Comparison of ENCODE assay signal across 11 cellular contexts in the genomic region with DNA sequence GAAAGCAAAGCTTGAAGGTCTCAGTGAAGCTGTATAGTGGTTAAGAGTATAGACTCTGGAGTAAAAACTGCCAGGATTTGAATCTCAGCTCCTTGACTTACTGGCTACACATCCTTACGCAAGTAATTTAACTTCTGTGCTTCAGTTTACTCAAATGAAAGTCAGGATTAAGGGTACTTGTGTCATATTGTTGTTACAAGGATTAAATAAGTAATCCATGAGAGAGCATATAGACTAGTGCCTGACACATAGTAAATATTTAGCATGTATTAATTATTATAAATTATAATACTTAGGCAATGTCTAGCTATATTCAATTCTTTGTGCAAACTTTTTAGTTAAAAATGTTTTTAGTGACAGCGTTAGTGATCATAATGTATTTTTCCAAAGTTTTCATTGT. TPM values are rescaled to one million over a fixed set of nuclear protein-coding genes. Genes with fewer than 3 reads are reported as not detected.
DNase-seq lines count a peak whose midpoint lies in the region; ATAC-seq and TF ChIP-seq lines count a peak whose summit lies in the region.
"Had no signal": no experiment of that assay in that cellular context is flagged by ENCODE, and none has a peak within 500 bp of the region (broad histone marks: within the 10 kb centered on the region; RNA-seq: fewer than 3 reads in every experiment).

No MANE protein-coding gene starts in this region.

- no peaks in the 10 kb centered on the region for H3K27me3 Mint-ChIP-seq in stimulated activated memory B cell treated with anti-CD40 and anti-IgM and Interleukin-4, amounts not matched to agents 10 μg/mL and 1 μg/mL and 100 μg/mL, for 72 hours

- H3K27ac ChIP-seq in IMR-90 (ENCODE audit: insufficient read depth, low read length) (no peak overlapping the region), OCI-LY3 (ENCODE audit: low read length) (peak overlapping the region; percentile 95)
- H3K27ac ChIP-seq: BLaER1 had no signal

- H4K5ac ChIP-seq in IMR-90 (ENCODE audit: low read depth, low read length), result no peak overlapping the region

- peak overlapping the region; percentile 98 for H3K27ac Mint-ChIP-seq in stimulated activated memory B cell treated with anti-CD40 and anti-IgM and Interleukin-4, amounts not matched to agents 10 μg/mL and 1 μg/mL and 100 μg/mL, for 72 hours

- TF ChIP-seq CTCF in IMR-90 (conservative IDR thresholded peaks at IDR 0.05; ENCODE audit: low read depth, low read length) (no peak), OCI-LY3 (IDR thresholded peaks at IDR 0.05; ENCODE audit: low read depth, low read length) (no peak)

- no peak overlapping the region for H3K4me3 ChIP-seq in IMR-90 (ENCODE audit: insufficient read depth, low read depth, low read length)
- H3K4me3 ChIP-seq in OCI-LY3 (ENCODE audit: low read length), result peak overlapping the region; percentile 64
- H3K4me3 ChIP-seq: BLaER1 had no signal

- H3K18ac ChIP-seq in IMR-90 (ENCODE audit: low read depth, low read length), result no peak overlapping the region

- H2BK15ac ChIP-seq in IMR-90 (ENCODE audit: low read depth, low read length), result no peak overlapping the region

- no peak for TF ChIP-seq POLR2A in IMR-90 (IDR thresholded peaks at IDR 0.05; ENCODE audit: low read depth, low read length)

- H2AFZ ChIP-seq in IMR-90 (replicated peaks; ENCODE audit: low read length, poor library complexity) (no peak overlapping the region), OCI-LY3 (ENCODE audit: low read depth, low read length) (no peak overlapping the region)

- no peak overlapping the region for H3K4ac ChIP-seq in IMR-90 (ENCODE audit: low read depth, low read length)

- H3K36me3 ChIP-seq in IMR-90 (ENCODE audit: control insufficient read depth, insufficient read depth, low read length) (peaks cover 24% of the 10 kb centered on the region), OCI-LY3 (replicated peaks; ENCODE audit: low read depth, low read length) (peaks cover 26% of the 10 kb centered on the region)

- H2BK5ac ChIP-seq in IMR-90 (ENCODE audit: low read depth, low read length, poor library complexity, severe bottlenecking), result peak overlapping the region; percentile 38

- H4K20me1 ChIP-seq in IMR-90 (ENCODE audit: insufficient read depth, low read length), result peaks cover 15% of the 10 kb centered on the region
- no peaks in the 10 kb centered on the region for H4K20me1 ChIP-seq in OCI-LY3 (ENCODE audit: insufficient read depth, low read length)
- H4K20me1 ChIP-seq: BLaER1 had no signal

- H3K79me2 ChIP-seq in OCI-LY3 (ENCODE audit: low read length), result peaks cover 48% of the 10 kb centered on the region

- peaks cover 58% of the 10 kb centered on the region for H3K4me1 Mint-ChIP-seq in stimulated activated memory B cell treated with anti-CD40 and anti-IgM and Interleukin-4, amounts not matched to agents 10 μg/mL and 1 μg/mL and 100 μg/mL, for 72 hours

- 0 out of 2 replicates have a peak overlapping the region, but pooled peaks have one; percentile 45 for H3K14ac ChIP-seq in IMR-90 (replicated peaks; ENCODE audit: low read depth, low read length)

- H3K27me3 ChIP-seq in IMR-90 (ENCODE audit: control insufficient read depth, insufficient read depth, low read length), result no peaks in the 10 kb centered on the region
- no peaks in the 10 kb centered on the region for H3K27me3 ChIP-seq in OCI-LY3 (ENCODE audit: low read depth, low read length)
- H3K27me3 ChIP-seq: BLaER1 had no signal

- intact Hi-C loops in IMR-90 (cut with micrococcal nuclease), result no loop called here

- H3K9me3 ChIP-seq in IMR-90 (ENCODE audit: control insufficient read depth, insufficient read depth, low read length) (no peaks in the 10 kb centered on the region), OCI-LY3 (ENCODE audit: insufficient read depth, low read length) (no peaks in the 10 kb centered on the region)
- H3K9me3 ChIP-seq: BLaER1 had no signal

- H2BK20ac ChIP-seq in IMR-90 (ENCODE audit: low read depth, low read length), result no peak overlapping the region

- H3K36me3 Mint-ChIP-seq in stimulated activated memory B cell treated with anti-CD40 and anti-IgM and Interleukin-4, amounts not matched to agents 10 μg/mL and 1 μg/mL and 100 μg/mL, for 72 hours, result peaks cover 44% of the 10 kb centered on the region

- H3K9me1 ChIP-seq in IMR-90 (ENCODE audit: insufficient read depth, low read length), result peaks cover 11% of the 10 kb centered on the region

- CTCF ChIA-PET in IMR-90 (lab: Yijun Ruan, JAX), result interaction anchor here (0.8 kb wide), 1 partner anchor 16 kb away, joined by 3 read pairs; no protein-coding TSS in a partner anchor

- no peak overlapping the region for H2AK9ac ChIP-seq in IMR-90 (replicated peaks; ENCODE audit: low read depth, low read length, poor library complexity)

- POLR2A ChIA-PET in IMR-90 (lab: Charles Lee; ENCODE audit: unreplicated experiment), result no interaction called here

- no peak overlapping the region for H3K56ac ChIP-seq in IMR-90 (ENCODE audit: extremely low read depth, insufficient read depth, low read length)

- H4K8ac ChIP-seq in IMR-90 (ENCODE audit: low read depth in 2 of 2, low read length in 2 of 2), result no peak overlapping the region

- no TSS peak for BruUV-seq in IMR-90 (replicated peaks; lab: Mats Ljungman, UMichigan)

- WGBS in IMR-90 (ENCODE audit: extremely low coverage in 2 of 2, insufficient read length in 1 of 2), 2 experiments, result no CpG with 5 or more reads among the region's 2 CpGs

- peaks cover 4% of the 10 kb centered on the region; the same call in 1 of the 2 replicates for H3K4me1 ChIP-seq in IMR-90 (ENCODE audit: control insufficient read depth, insufficient read depth, low read length)
- H3K4me1 ChIP-seq in OCI-LY3 (ENCODE audit: low read length), result peaks cover 61% of the 10 kb centered on the region

- no peak overlapping the region for H4K91ac ChIP-seq in IMR-90 (ENCODE audit: insufficient read depth, low read depth, low read length)

- no peaks in the 10 kb centered on the region for H3K9me3 Mint-ChIP-seq in stimulated activated memory B cell treated with anti-CD40 and anti-IgM and Interleukin-4, amounts not matched to agents 10 μg/mL and 1 μg/mL and 100 μg/mL, for 72 hours

- ATAC-seq in IMR-90 (ENCODE audit: low read depth) (no peak), HG03432 (IDR thresholded peaks at IDR 0.05; ENCODE audit: unreplicated experiment) (no peak), GM18861 (IDR thresholded peaks at IDR 0.05; ENCODE audit: unreplicated experiment) (no peak)
- ATAC-seq in stimulated activated memory B cell treated with anti-CD40 and anti-IgM and Interleukin-4, amounts not matched to agents 10 μg/mL and 1 μg/mL and 100 μg/mL, for 72 hours, result no peak

- H3K9ac ChIP-seq in IMR-90 (ENCODE audit: low read depth, low read length) (no peak overlapping the region), OCI-LY3 (ENCODE audit: low read length) (peak overlapping the region; percentile 67)
- H3K9ac ChIP-seq: BLaER1 had no signal

- peaks cover 12 to 60% of the 10 kb centered on the region in 2 experiments for H3K79me1 ChIP-seq in IMR-90 (ENCODE audit: low read depth in 1 of 2, low read length in 2 of 2)

- DNase-seq in IMR-90 (no peak), iris pigment epithelial cell (ENCODE audit: low read depth) (peak; percentile 15)
- DNase-seq in activated T-cell treated with anti-CD3 and anti-CD28 coated beads, Interleukin-2, amount 50 U/mL, for 1 hour, result no peak
- DNase-seq: DMS153, NCI-H187 treated with DMSO at 0.1 percent for 48 hours, SIG-M5 had no signal

- no peak overlapping the region for H3K4me3 Mint-ChIP-seq in stimulated activated memory B cell treated with anti-CD40 and anti-IgM and Interleukin-4, amounts not matched to agents 10 μg/mL and 1 μg/mL and 100 μg/mL, for 72 hours

- no peak overlapping the region for H3K4me2 ChIP-seq in IMR-90 (ENCODE audit: low read depth, low read length)
- H3K4me2 ChIP-seq in OCI-LY3 (ENCODE audit: low read length), result peak overlapping the region; percentile 81

- in situ Hi-C loops in IMR-90 (cut with MboI; ENCODE audit: low sequenced_read_pairs), result no loop called here

- dilution Hi-C loops in IMR-90 (cut with HindIII; ENCODE audit: low sequenced_read_pairs, unreplicated experiment), result no loop called here

- no peak overlapping the region for H3K23ac ChIP-seq in IMR-90 (ENCODE audit: low read depth, low read length)

- H2AK5ac ChIP-seq in IMR-90 (ENCODE audit: low read depth, low read length), result no peak overlapping the region

- TF ChIP-seq RAD21 in IMR-90 (IDR thresholded peaks at IDR 0.05; ENCODE audit: low read length), result no peak

- no peak overlapping the region for H2BK120ac ChIP-seq in IMR-90 (ENCODE audit: low read depth, low read length)

TF ChIP-seq in IMR-90, 13 proteins besides CTCF, POLR2A, EP300 and RAD21 (continues in another document):
- TF ChIP-seq MAZ (IDR thresholded peaks at IDR 0.05; ENCODE audit: borderline replicate concordance, low read depth, low read length) (no peak), CEBPB (IDR thresholded peaks at IDR 0.05; ENCODE audit: low read depth, low read length) (no peak), FOS (IDR thresholded peaks at IDR 0.05; ENCODE audit: low read depth, low read length) (no peak), MXI1 (IDR thresholded peaks at IDR 0.05; ENCODE audit: borderline replicate concordance, low read depth, low read length) (no peak), CHD1 (IDR thresholded peaks at IDR 0.05; ENCODE audit: low read depth, low read length) (no peak), RCOR1 (IDR thresholded peaks at IDR 0.05; ENCODE audit: insufficient replicate concordance, low read length) (no peak), RFX5 (IDR thresholded peaks at IDR 0.05; ENCODE audit: low read depth, low read length) (no peak), BHLHE40 (IDR thresholded peaks at IDR 0.05; ENCODE audit: low read depth, low read length) (no peak)

RNA-seq across cellular contexts. Expression of a gene that starts 33.1 kb away (rescaled TPM):
- 4.4 and 4.8 TPM in 2 replicates for total RNA-seq in IMR-90 (2012; rRNA removed)
- 4.0 and 5.3 TPM in 2 replicates for polyA plus RNA-seq in IMR-90 (2012; rRNA removed)
- 2.1 and 2.3 TPM in 2 replicates for polyA plus RNA-seq in IMR-90 (2012; cell fraction: cytosol; rRNA removed)
- polyA plus RNA-seq in IMR-90 (2012; cell fraction: nucleus; rRNA removed; ENCODE audit: low replicate concordance), result 1.1 and 2.4 TPM in 2 replicates

RNA-seq across cellular contexts. Expression of a gene that starts 33.2 kb away (rescaled TPM):
- total RNA-seq in IMR-90 (2012; rRNA removed), result 50.7 and 70.3 TPM in 2 replicates
- 41.4 and 46.3 TPM in 2 replicates for polyA plus RNA-seq in IMR-90 (2012; rRNA removed)
- polyA plus RNA-seq in IMR-90 (2012; cell fraction: cytosol; rRNA removed), result 19.0 and 20.9 TPM in 2 replicates
- polyA plus RNA-seq in IMR-90 (2012; cell fraction: nucleus; rRNA removed; ENCODE audit: low replicate concordance), result 37.4 and 90.3 TPM in 2 replicates

RNA-seq across cellular contexts. Expression of a gene that starts 41.4 kb away (rescaled TPM):
- total RNA-seq in IMR-90 (2012; rRNA removed), result 21.3 and 36.1 TPM in 2 replicates
- 19.0 and 22.7 TPM in 2 replicates for polyA plus RNA-seq in IMR-90 (2012; rRNA removed)
- 4.8 and 11.2 TPM in 2 replicates for polyA plus RNA-seq in IMR-90 (2012; cell fraction: cytosol; rRNA removed)
- polyA plus RNA-seq in IMR-90 (2012; cell fraction: nucleus; rRNA removed; ENCODE audit: low replicate concordance), result 3.0 and 25.7 TPM in 2 replicates

RNA-seq across cellular contexts. Expression of a gene that starts 41.5 kb away (rescaled TPM):
- 4.5 and 18.3 TPM in 2 replicates for total RNA-seq in IMR-90 (2012; rRNA removed)
- 5.1 and 6.3 TPM in 2 replicates for polyA plus RNA-seq in IMR-90 (2012; rRNA removed)
- polyA plus RNA-seq in IMR-90 (2012; cell fraction: cytosol; rRNA removed), result 0.53 and 0.99 TPM in 2 replicates
- 0.17 and 2.4 TPM in 2 replicates for polyA plus RNA-seq in IMR-90 (2012; cell fraction: nucleus; rRNA removed; ENCODE audit: low replicate concordance)
